Comparison of ENCODE assay signal across 1 cellular context in the genomic region with DNA sequence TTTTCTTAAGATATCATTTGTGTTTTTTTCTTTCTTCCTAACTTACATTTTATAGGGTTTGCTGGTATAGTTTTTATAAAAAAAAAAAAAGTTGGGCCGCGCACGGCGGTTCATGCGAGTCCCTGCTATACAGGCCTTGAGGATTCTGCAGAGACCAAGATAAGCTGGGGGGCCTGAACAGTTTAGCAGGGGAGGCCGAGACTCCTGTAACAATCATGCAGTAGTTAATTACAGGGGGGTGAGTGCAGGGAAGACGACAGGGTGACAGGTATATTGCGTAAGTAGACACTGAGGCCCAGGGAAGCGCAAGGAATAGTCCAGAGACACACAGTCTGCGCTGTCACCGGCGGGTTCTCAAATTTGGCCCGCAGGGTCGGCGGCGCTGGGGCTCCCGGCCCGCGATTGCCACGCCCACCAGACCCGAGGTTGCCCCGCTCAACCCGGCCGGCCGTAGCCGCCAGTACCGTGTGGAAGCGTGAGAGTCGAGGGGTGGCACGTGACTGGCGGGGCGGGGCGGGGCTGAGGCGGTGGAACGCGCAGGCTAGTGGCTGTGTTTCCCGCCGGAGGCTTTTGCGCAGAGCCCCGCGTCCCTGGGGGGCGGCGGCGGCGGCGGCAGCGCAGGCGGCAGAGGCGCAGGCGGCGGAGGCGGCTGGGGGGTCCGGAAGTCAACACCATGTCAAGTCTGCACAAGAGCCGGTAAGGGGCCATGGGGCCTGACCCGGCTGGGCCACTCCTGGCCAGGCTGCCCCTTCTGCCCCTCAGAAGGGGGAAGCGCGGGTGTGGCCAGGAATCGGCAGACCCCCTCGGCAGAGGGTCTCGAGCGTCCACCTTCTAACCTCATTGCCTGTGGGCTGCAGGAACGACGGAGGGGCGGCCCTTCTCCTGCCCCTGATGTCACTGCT.
TF ChIP-seq lines count a peak whose summit lies in the region.

A gene with protein sequence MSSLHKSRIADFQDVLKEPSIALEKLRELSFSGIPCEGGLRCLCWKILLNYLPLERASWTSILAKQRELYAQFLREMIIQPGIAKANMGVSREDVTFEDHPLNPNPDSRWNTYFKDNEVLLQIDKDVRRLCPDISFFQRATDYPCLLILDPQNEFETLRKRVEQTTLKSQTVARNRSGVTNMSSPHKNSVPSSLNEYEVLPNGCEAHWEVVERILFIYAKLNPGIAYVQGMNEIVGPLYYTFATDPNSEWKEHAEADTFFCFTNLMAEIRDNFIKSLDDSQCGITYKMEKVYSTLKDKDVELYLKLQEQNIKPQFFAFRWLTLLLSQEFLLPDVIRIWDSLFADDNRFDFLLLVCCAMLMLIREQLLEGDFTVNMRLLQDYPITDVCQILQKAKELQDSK (plus strand): TSS at position 573 of the 902 bp plus-strand sequence. CDS start 101 bp downstream, at position 674.

TF ChIP-seq in HCT116, 20 proteins besides CTCF, POLR2A, EP300 and RAD21 (continued from another document):
- no peak for TF ChIP-seq EZH2phosphoT487 (IDR thresholded peaks at IDR 0.05; ENCODE audit: borderline replicate concordance)
- TF ChIP-seq ZFX (IDR thresholded peaks at IDR 0.05): peak; percentile 54; the same call in 1 of the 2 replicates
- peak; percentile 85 for TF ChIP-seq SP1 (IDR thresholded peaks at IDR 0.05; ENCODE audit: low read depth)
- TF ChIP-seq, protein P1, sequence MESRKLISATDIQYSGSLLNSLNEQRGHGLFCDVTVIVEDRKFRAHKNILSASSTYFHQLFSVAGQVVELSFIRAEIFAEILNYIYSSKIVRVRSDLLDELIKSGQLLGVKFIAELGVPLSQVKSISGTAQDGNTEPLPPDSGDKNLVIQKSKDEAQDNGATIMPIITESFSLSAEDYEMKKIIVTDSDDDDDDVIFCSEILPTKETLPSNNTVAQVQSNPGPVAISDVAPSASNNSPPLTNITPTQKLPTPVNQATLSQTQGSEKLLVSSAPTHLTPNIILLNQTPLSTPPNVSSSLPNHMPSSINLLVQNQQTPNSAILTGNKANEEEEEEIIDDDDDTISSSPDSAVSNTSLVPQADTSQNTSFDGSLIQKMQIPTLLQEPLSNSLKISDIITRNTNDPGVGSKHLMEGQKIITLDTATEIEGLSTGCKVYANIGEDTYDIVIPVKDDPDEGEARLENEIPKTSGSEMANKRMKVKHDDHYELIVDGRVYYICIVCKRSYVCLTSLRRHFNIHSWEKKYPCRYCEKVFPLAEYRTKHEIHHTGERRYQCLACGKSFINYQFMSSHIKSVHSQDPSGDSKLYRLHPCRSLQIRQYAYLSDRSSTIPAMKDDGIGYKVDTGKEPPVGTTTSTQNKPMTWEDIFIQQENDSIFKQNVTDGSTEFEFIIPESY (IDR thresholded peaks at IDR 0.05; ENCODE audit: extremely low read depth, insufficient replicate concordance, low read length): peak; percentile 58
- TF ChIP-seq, protein P2, sequence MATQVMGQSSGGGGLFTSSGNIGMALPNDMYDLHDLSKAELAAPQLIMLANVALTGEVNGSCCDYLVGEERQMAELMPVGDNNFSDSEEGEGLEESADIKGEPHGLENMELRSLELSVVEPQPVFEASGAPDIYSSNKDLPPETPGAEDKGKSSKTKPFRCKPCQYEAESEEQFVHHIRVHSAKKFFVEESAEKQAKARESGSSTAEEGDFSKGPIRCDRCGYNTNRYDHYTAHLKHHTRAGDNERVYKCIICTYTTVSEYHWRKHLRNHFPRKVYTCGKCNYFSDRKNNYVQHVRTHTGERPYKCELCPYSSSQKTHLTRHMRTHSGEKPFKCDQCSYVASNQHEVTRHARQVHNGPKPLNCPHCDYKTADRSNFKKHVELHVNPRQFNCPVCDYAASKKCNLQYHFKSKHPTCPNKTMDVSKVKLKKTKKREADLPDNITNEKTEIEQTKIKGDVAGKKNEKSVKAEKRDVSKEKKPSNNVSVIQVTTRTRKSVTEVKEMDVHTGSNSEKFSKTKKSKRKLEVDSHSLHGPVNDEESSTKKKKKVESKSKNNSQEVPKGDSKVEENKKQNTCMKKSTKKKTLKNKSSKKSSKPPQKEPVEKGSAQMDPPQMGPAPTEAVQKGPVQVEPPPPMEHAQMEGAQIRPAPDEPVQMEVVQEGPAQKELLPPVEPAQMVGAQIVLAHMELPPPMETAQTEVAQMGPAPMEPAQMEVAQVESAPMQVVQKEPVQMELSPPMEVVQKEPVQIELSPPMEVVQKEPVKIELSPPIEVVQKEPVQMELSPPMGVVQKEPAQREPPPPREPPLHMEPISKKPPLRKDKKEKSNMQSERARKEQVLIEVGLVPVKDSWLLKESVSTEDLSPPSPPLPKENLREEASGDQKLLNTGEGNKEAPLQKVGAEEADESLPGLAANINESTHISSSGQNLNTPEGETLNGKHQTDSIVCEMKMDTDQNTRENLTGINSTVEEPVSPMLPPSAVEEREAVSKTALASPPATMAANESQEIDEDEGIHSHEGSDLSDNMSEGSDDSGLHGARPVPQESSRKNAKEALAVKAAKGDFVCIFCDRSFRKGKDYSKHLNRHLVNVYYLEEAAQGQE (IDR thresholded peaks at IDR 0.05; ENCODE audit: low read depth): no peak
- no peak for TF ChIP-seq FOSL1 (IDR thresholded peaks at IDR 0.05; ENCODE audit: low read depth)
- no peak for TF ChIP-seq ZNF274 (IDR thresholded peaks at IDR 0.05; ENCODE audit: low read depth, low read length)
- peak; percentile 68 for TF ChIP-seq YY1 (IDR thresholded peaks at IDR 0.05; ENCODE audit: extremely low read depth, insufficient replicate concordance, low read depth, low read length)
- TF ChIP-seq POLR2AphosphoS5 (IDR thresholded peaks at IDR 0.05; ENCODE audit: low read depth, low read length): peak; percentile 85
- TF ChIP-seq, protein P3, sequence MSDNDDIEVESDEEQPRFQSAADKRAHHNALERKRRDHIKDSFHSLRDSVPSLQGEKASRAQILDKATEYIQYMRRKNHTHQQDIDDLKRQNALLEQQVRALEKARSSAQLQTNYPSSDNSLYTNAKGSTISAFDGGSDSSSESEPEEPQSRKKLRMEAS (IDR thresholded peaks at IDR 0.05): peak; percentile 99
- TF ChIP-seq JUND (IDR thresholded peaks at IDR 0.05): no peak
- TF ChIP-seq CEBPB (IDR thresholded peaks at IDR 0.05; ENCODE audit: low read depth): peak; percentile 78
TF ChIP-seq in HCT116: peak in this region for 11.
